ENCODE assay signal across 30 cellular contexts in the genomic region with DNA sequence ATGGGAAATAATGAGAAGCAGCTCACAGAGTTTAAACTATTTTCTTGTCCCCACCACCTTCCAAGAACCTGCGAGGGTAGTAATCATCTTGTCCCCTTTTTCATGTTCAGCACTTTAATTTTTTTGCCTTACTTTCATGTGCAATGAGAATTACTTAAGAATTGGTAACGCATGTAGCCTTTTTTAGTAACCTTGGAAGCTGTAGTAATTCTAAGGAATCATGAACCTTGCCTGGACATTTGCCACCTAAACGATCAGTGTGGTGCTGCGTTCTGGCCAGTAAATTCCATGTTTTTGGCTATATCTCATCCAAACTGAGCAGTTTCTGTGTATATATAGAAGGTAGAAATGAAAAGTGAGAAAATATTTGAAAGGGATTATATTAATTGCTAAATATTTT.
"Had no signal": no experiment of that assay in that cellular context is flagged by ENCODE, and none has a peak within 500 bp of the region (broad histone marks: within the 10 kb centered on the region; RNA-seq: fewer than 3 reads in every experiment).

No MANE protein-coding gene starts in this region.

- H3K27me3 ChIP-seq: ascending aorta, cardiac muscle cell had no signal

- DNase-seq: activated CD4-positive, alpha-beta memory T cell treated with anti-CD3 and anti-CD28 coated beads, Interleukin-2, amount 10 ng/mL, durations not matched to agents 7 days and 5 days; activated CD4-positive, alpha-beta T cell treated with anti-CD3 and anti-CD28 coated beads for 1 hour; activated CD4-positive, alpha-beta T cell treated with anti-CD3 and anti-CD28 coated beads for 36 hours; activated CD4-positive, alpha-beta T cell treated with anti-CD3 and anti-CD28 coated beads for 48 hours; activated CD4-positive, alpha-beta T cell treated with anti-CD3 and anti-CD28 coated beads, Interleukin-2, amount 10 ng/mL, durations not matched to agents 7 days and 5 days; activated CD4-positive, alpha-beta T cell treated with anti-CD3 and anti-CD28 coated beads, Interleukin-2, amount 50 U/mL, for 48 hours; activated CD4-positive, CD25-positive, alpha-beta regulatory T cell; activated CD8-positive, alpha-beta memory T cell treated with anti-CD3 and anti-CD28 coated beads, Interleukin-2, amount 50 U/mL, for 4 hours; activated CD8-positive, alpha-beta T cell treated with anti-CD3 and anti-CD28 coated beads, Interleukin-2, amount 10 ng/mL, durations not matched to agents 7 days and 5 days; activated effector memory CD4-positive, alpha-beta T cell treated with Interleukin-2 at 50 U/mL for 16 hours; activated gamma-delta T cell; activated naive CD4-positive, alpha-beta T cell treated with anti-CD3 and anti-CD28 coated beads, Interleukin-2, amount 10 ng/mL, durations not matched to agents 7 days and 5 days; activated naive CD4-positive, alpha-beta T cell treated with Interleukin-2 at 50 U/mL for 16 hours; activated naive CD8-positive, alpha-beta T cell treated with anti-CD3 and anti-CD28 coated beads, Interleukin-2, amount 10 ng/mL, durations not matched to agents 7 days and 5 days; activated naive CD8-positive, alpha-beta T cell treated with anti-CD3 and anti-CD28 coated beads, Interleukin-2, amount 50 U/mL, for 24 hours; activated T-cell treated with anti-CD3 and anti-CD28 coated beads, Interleukin-2, amount 50 U/mL, for 24 hours; activated T-cell treated with anti-CD3 and anti-CD28 coated beads, Interleukin-2, amount 50 U/mL, for 48 hours; amygdala; anterior cingulate cortex; central memory CD4-positive, alpha-beta T cell; T-helper 1 cell; T-helper 2 cell; T-helper 9 cell; WERI-Rb-1 had no signal

- H3K27ac ChIP-seq: ascending aorta, cardiac muscle cell, WERI-Rb-1 had no signal

- H3K9me3 ChIP-seq: ascending aorta had no signal

- H3K4me3 ChIP-seq: ascending aorta, cardiac muscle cell had no signal

- FAIRE-seq: colon, TTC549 had no signal

- H3K36me3 ChIP-seq: ascending aorta, cardiac muscle cell, WERI-Rb-1 had no signal

- ATAC-seq: activated CD4-positive, alpha-beta T cell treated with anti-CD3 and anti-CD28 coated beads for 36 hours; activated CD4-positive, CD25-positive, alpha-beta regulatory T cell treated with anti-CD3 and anti-CD28 coated beads, Interleukin-2, amount 50 U/mL, for 24 hours; activated CD8-positive, alpha-beta T cell treated with anti-CD3 and anti-CD28 coated beads, Interleukin-2, amount 10 ng/mL, durations not matched to agents 7 days and 5 days; activated naive CD8-positive, alpha-beta T cell treated with anti-CD3 and anti-CD28 coated beads, Interleukin-2, amount 50 U/mL, for 24 hours; WTC11 had no signal
